In the genomic region with DNA sequence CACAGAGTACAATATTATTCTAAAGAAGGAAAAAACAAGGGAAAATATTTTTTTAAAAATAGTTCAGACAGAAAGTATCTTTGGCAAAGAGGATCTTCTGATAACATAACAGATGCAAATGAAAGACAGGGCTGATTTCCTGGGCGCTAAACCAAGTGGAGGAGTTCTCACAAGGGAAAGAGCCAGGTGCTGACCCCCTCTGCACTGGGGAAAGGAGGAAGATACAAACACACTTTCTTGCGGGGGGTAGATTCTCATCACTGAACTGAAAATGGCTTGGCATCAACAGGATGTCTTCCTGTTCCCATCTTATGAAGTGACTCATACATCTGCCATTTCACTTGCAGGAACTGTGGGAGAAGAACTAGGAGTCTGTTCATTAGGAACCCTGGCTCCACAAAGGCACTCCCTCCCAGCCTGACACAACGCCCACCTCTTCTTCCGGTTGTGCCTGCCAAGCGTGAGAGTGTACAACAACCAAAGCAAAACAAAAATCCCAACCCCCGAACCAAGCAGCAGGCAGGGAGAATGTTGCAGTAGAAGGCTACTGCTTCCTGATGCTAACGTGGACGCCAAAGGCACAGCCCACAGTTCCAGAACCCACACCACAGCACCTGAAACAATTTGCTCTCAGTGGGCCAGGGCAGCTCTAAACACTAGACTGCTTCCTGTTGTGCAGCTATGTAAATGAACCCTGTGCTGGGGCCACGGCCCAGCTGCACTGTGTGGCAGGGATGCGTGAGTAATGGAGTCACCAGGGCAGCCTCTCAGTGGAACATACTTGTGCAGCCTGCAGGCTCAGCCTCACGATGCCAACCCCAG, we compare ENCODE assay signal across 1 cellular context.
TF ChIP-seq lines count a peak whose summit lies in the region.

No MANE protein-coding gene starts in this region.

TF ChIP-seq in HepG2, 621 proteins besides CTCF, POLR2A, EP300 and RAD21 (continued from another document):
- TF ChIP-seq, protein P1, sequence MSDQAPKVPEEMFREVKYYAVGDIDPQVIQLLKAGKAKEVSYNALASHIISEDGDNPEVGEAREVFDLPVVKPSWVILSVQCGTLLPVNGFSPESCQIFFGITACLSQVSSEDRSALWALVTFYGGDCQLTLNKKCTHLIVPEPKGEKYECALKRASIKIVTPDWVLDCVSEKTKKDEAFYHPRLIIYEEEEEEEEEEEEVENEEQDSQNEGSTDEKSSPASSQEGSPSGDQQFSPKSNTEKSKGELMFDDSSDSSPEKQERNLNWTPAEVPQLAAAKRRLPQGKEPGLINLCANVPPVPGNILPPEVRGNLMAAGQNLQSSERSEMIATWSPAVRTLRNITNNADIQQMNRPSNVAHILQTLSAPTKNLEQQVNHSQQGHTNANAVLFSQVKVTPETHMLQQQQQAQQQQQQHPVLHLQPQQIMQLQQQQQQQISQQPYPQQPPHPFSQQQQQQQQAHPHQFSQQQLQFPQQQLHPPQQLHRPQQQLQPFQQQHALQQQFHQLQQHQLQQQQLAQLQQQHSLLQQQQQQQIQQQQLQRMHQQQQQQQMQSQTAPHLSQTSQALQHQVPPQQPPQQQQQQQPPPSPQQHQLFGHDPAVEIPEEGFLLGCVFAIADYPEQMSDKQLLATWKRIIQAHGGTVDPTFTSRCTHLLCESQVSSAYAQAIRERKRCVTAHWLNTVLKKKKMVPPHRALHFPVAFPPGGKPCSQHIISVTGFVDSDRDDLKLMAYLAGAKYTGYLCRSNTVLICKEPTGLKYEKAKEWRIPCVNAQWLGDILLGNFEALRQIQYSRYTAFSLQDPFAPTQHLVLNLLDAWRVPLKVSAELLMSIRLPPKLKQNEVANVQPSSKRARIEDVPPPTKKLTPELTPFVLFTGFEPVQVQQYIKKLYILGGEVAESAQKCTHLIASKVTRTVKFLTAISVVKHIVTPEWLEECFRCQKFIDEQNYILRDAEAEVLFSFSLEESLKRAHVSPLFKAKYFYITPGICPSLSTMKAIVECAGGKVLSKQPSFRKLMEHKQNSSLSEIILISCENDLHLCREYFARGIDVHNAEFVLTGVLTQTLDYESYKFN (CRISPR knock-in tag; conservative IDR thresholded peaks at IDR 0.05): peak; percentile 37; the same call in 1 of the 2 replicates
- no peak for TF ChIP-seq SP4 (CRISPR knock-in tag; IDR thresholded peaks at IDR 0.05)
- TF ChIP-seq, protein P2, sequence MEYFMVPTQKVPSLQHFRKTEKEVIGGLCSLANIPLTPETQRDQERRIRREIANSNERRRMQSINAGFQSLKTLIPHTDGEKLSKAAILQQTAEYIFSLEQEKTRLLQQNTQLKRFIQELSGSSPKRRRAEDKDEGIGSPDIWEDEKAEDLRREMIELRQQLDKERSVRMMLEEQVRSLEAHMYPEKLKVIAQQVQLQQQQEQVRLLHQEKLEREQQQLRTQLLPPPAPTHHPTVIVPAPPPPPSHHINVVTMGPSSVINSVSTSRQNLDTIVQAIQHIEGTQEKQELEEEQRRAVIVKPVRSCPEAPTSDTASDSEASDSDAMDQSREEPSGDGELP (IDR thresholded peaks at IDR 0.05; ENCODE audit: borderline replicate concordance, low read depth): peak; percentile 54; the same call in 1 of the 2 replicates
- no peak for TF ChIP-seq ZNF83 (CRISPR knock-in tag; IDR thresholded peaks at IDR 0.05; ENCODE audit: borderline replicate concordance)
- TF ChIP-seq, protein P3, sequence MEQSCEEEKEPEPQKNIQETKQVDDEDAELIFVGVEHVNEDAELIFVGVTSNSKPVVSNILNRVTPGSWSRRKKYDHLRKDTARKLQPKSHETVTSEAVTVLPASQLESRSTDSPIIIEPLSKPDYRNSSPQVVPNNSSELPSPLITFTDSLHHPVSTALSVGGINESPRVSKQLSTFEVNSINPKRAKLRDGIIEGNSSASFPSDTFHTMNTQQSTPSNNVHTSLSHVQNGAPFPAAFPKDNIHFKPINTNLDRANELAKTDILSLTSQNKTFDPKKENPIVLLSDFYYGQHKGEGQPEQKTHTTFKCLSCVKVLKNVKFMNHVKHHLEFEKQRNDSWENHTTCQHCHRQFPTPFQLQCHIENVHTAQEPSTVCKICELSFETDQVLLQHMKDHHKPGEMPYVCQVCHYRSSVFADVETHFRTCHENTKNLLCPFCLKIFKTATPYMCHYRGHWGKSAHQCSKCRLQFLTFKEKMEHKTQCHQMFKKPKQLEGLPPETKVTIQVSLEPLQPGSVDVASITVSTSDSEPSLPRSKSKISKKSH (CRISPR knock-in tag; IDR thresholded peaks at IDR 0.05; ENCODE audit: borderline replicate concordance): peak; percentile 61; the same call in 1 of the 2 replicates
- peak; percentile 58; the same call in 1 of the 2 replicates for TF ChIP-seq ELF1 (CRISPR knock-in tag; IDR thresholded peaks at IDR 0.05)
- TF ChIP-seq GATAD1 (CRISPR knock-in tag; IDR thresholded peaks at IDR 0.05): 0 out of 2 replicates have a peak, but pooled peaks have one; percentile 29
- no peak for TF ChIP-seq ZNF780A (CRISPR knock-in tag; IDR thresholded peaks at IDR 0.05)
- peak; percentile 16; the same call in 1 of the 2 replicates for TF ChIP-seq ZSCAN9 (CRISPR knock-in tag; IDR thresholded peaks at IDR 0.05; ENCODE audit: borderline replicate concordance)
- 0 out of 2 replicates have a peak, but pooled peaks have one; percentile 43 for TF ChIP-seq RNF2 (conservative IDR thresholded peaks at IDR 0.05; ENCODE audit: low read depth)
- TF ChIP-seq, protein P4, sequence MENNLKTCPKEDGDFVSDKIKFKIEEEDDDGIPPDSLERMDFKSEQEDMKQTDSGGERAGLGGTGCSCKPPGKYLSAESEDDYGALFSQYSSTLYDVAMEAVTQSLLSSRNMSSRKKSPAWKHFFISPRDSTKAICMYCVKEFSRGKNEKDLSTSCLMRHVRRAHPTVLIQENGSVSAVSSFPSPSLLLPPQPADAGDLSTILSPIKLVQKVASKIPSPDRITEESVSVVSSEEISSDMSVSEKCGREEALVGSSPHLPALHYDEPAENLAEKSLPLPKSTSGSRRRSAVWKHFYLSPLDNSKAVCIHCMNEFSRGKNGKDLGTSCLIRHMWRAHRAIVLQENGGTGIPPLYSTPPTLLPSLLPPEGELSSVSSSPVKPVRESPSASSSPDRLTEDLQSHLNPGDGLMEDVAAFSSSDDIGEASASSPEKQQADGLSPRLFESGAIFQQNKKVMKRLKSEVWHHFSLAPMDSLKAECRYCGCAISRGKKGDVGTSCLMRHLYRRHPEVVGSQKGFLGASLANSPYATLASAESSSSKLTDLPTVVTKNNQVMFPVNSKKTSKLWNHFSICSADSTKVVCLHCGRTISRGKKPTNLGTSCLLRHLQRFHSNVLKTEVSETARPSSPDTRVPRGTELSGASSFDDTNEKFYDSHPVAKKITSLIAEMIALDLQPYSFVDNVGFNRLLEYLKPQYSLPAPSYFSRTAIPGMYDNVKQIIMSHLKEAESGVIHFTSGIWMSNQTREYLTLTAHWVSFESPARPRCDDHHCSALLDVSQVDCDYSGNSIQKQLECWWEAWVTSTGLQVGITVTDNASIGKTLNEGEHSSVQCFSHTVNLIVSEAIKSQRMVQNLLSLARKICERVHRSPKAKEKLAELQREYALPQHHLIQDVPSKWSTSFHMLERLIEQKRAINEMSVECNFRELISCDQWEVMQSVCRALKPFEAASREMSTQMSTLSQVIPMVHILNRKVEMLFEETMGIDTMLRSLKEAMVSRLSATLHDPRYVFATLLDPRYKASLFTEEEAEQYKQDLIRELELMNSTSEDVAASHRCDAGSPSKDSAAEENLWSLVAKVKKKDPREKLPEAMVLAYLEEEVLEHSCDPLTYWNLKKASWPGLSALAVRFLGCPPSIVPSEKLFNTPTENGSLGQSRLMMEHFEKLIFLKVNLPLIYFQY (CRISPR knock-in tag; IDR thresholded peaks at IDR 0.05; ENCODE audit: borderline replicate concordance): 0 out of 2 replicates have a peak, but pooled peaks have one; percentile 20
- TF ChIP-seq, protein P5, sequence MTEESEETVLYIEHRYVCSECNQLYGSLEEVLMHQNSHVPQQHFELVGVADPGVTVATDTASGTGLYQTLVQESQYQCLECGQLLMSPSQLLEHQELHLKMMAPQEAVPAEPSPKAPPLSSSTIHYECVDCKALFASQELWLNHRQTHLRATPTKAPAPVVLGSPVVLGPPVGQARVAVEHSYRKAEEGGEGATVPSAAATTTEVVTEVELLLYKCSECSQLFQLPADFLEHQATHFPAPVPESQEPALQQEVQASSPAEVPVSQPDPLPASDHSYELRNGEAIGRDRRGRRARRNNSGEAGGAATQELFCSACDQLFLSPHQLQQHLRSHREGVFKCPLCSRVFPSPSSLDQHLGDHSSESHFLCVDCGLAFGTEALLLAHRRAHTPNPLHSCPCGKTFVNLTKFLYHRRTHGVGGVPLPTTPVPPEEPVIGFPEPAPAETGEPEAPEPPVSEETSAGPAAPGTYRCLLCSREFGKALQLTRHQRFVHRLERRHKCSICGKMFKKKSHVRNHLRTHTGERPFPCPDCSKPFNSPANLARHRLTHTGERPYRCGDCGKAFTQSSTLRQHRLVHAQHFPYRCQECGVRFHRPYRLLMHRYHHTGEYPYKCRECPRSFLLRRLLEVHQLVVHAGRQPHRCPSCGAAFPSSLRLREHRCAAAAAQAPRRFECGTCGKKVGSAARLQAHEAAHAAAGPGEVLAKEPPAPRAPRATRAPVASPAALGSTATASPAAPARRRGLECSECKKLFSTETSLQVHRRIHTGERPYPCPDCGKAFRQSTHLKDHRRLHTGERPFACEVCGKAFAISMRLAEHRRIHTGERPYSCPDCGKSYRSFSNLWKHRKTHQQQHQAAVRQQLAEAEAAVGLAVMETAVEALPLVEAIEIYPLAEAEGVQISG (CRISPR knock-in tag; IDR thresholded peaks at IDR 0.05): 0 out of 2 replicates have a peak, but pooled peaks have one; percentile 32
- no peak for TF ChIP-seq ZNF225 (CRISPR knock-in tag; IDR thresholded peaks at IDR 0.05)
- TF ChIP-seq ZNF331 (CRISPR knock-in tag; IDR thresholded peaks at IDR 0.05): peak; percentile 38; the same call in 1 of the 2 replicates
- TF ChIP-seq ZNF12 (CRISPR knock-in tag; IDR thresholded peaks at IDR 0.05): peak; percentile 72; the same call in 1 of the 2 replicates
- TF ChIP-seq, protein P6, sequence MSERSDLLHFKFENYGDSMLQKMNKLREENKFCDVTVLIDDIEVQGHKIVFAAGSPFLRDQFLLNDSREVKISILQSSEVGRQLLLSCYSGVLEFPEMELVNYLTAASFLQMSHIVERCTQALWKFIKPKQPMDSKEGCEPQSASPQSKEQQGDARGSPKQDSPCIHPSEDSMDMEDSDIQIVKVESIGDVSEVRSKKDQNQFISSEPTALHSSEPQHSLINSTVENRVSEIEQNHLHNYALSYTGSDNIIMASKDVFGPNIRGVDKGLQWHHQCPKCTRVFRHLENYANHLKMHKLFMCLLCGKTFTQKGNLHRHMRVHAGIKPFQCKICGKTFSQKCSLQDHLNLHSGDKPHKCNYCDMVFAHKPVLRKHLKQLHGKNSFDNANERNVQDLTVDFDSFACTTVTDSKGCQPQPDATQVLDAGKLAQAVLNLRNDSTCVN (CRISPR knock-in tag; IDR thresholded peaks at IDR 0.05; ENCODE audit: borderline replicate concordance): 0 out of 2 replicates have a peak, but pooled peaks have one; percentile 19
- peak; percentile 30; the same call in 1 of the 2 replicates for TF ChIP-seq RFXAP (CRISPR knock-in tag; IDR thresholded peaks at IDR 0.05; ENCODE audit: borderline replicate concordance)
- peak; percentile 35; the same call in 1 of the 2 replicates for TF ChIP-seq WIZ (CRISPR knock-in tag; IDR thresholded peaks at IDR 0.05)
- 0 out of 2 replicates have a peak, but pooled peaks have one; percentile 30 for TF ChIP-seq HNRNPL (IDR thresholded peaks at IDR 0.05; ENCODE audit: low read depth, low read length)
- peak; percentile 70 for TF ChIP-seq ELF3 (CRISPR knock-in tag; IDR thresholded peaks at IDR 0.05)
- no peak for TF ChIP-seq SRSF9 (IDR thresholded peaks at IDR 0.05; ENCODE audit: borderline replicate concordance, insufficient read depth, low read depth, low read length, poor library complexity, severe bottlenecking)
- TF ChIP-seq, protein P7, sequence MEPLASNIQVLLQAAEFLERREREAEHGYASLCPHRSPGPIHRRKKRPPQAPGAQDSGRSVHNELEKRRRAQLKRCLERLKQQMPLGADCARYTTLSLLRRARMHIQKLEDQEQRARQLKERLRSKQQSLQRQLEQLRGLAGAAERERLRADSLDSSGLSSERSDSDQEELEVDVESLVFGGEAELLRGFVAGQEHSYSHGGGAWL (CRISPR knock-in tag; IDR thresholded peaks at IDR 0.05): 0 out of 2 replicates have a peak, but pooled peaks have one; percentile 37
- TF ChIP-seq FOSL2 (CRISPR knock-in tag; IDR thresholded peaks at IDR 0.05): peak; percentile 43
- TF ChIP-seq, protein P8, sequence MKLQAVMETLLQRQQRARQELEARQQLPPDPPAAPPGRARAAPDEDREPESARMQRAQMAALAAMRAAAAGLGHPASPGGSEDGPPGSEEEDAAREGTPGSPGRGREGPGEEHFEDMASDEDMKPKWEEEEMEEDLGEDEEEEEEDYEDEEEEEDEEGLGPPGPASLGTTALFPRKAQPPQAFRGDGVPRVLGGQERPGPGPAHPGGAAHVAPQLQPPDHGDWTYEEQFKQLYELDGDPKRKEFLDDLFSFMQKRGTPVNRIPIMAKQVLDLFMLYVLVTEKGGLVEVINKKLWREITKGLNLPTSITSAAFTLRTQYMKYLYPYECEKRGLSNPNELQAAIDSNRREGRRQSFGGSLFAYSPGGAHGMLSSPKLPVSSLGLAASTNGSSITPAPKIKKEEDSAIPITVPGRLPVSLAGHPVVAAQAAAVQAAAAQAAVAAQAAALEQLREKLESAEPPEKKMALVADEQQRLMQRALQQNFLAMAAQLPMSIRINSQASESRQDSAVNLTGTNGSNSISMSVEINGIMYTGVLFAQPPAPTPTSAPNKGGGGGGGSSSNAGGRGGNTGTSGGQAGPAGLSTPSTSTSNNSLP (IDR thresholded peaks at IDR 0.05; ENCODE audit: low read depth, low read length): no peak
